Comparison of ENCODE assay signal across 17 cellular contexts in the genomic region with DNA sequence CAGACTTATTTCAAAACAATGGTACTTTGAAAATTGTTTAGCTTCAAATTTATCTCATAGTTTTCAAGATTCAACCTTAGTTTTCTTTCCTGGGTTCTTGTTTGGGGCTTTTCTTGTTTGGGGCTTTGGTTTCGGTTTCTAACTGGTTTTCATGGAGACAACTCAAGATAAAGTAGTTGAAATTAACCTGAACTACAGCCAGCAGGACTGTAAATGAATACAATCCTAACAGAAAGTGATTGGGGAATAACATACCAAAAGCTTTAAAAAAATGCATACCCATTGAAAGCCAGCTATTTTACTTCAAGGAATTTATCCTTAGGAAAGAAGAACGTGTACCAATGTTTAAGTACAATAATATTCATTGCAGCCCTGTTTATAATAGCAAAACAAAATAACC.
"Had no signal": no experiment of that assay in that cellular context is flagged by ENCODE, and none has a peak within 500 bp of the region (broad histone marks: within the 10 kb centered on the region; RNA-seq: fewer than 3 reads in every experiment).

No MANE protein-coding gene starts in this region.

- H3K27ac ChIP-seq: ascending aorta, dorsolateral prefrontal cortex, ovary, VCaP had no signal

- FAIRE-seq: kidney had no signal

- DNase-seq: activated CD4-positive, alpha-beta memory T cell treated with anti-CD3 and anti-CD28 coated beads, Interleukin-2, amount 10 ng/mL, durations not matched to agents 7 days and 5 days; activated CD8-positive, alpha-beta memory T cell treated with anti-CD3 and anti-CD28 coated beads, Interleukin-2, amount 50 U/mL, for 4 hours; activated gamma-delta T cell treated with Interleukin-2 at 50 U/mL for 16 hours; activated naive CD8-positive, alpha-beta T cell treated with anti-CD3 and anti-CD28 coated beads, Interleukin-2, amount 10 ng/mL, durations not matched to agents 7 days and 5 days; activated T-cell treated with anti-CD3 and anti-CD28 coated beads, Interleukin-2, amount 50 U/mL, for 72 hours; cerebellar nuclear complex; dorsolateral prefrontal cortex; kidney; left ventricle myocardium superior; mesendoderm; ovary; stimulated activated CD4-positive, alpha-beta T cell treated with anti-CD3 and anti-CD28 coated beads, Interleukin-4, amount 100 ng/mL, for 1 hour; T-cell; T1000 had no signal

- H3K9me3 ChIP-seq: ascending aorta, ovary had no signal

- ATAC-seq: activated T-cell treated with anti-CD3 and anti-CD28 coated beads, Interleukin-2, amount 50 U/mL, for 72 hours; esophagus mucosa; left ventricle myocardium superior; T-cell had no signal

- H3K4me1 ChIP-seq: ascending aorta had no signal

- H3K27me3 ChIP-seq: ascending aorta, ovary had no signal

- H3K36me3 ChIP-seq: ascending aorta, ovary had no signal

- H3K4me3 ChIP-seq: dorsolateral prefrontal cortex, ovary had no signal
